ENCODE assay signal across 33 cellular contexts in genomic region chr15:50698101-50698500, GRCh38.
"Had no signal": no experiment of that assay in that cellular context is flagged by ENCODE, and none has a peak within 500 bp of the region (broad histone marks: within the 10 kb centered on the region; RNA-seq: fewer than 3 reads in every experiment).

No MANE protein-coding gene starts in this region.

- H3K4me2 ChIP-seq: KMS-11, PC-9 had no signal

- H2AFZ ChIP-seq: PC-9 had no signal

- H3K27me3 ChIP-seq: adrenal gland had no signal

- DNase-seq: activated CD4-positive, alpha-beta T cell treated with anti-CD3 and anti-CD28 coated beads for 1 hour; activated CD4-positive, alpha-beta T cell treated with anti-CD3 and anti-CD28 coated beads, Interleukin-2, amount 10 ng/mL, durations not matched to agents 24 days and 14 days; activated CD4-positive, alpha-beta T cell treated with anti-CD3 and anti-CD28 coated beads, Interleukin-2, amount 50 U/mL, for 4 hours; activated CD4-positive, CD25-positive, alpha-beta regulatory T cell; activated CD8-positive, alpha-beta T cell treated with anti-CD3 and anti-CD28 coated beads, Interleukin-2, amount 10 ng/mL, durations not matched to agents 7 days and 5 days; activated gamma-delta T cell; activated naive CD4-positive, alpha-beta T cell treated with Interleukin-2 at 50 U/mL for 16 hours; activated naive CD8-positive, alpha-beta T cell treated with anti-CD3 and anti-CD28 coated beads, Interleukin-2, amount 10 ng/mL, durations not matched to agents 7 days and 5 days; activated T-cell treated with anti-CD3 and anti-CD28 coated beads, Interleukin-2, amount 50 U/mL, for 24 hours; adrenal gland; central memory CD4-positive, alpha-beta T cell; NCI-H1092 treated with DMSO at 0.1 percent for 48 hours; NCI-H1417; NCI-H146; NCI-H187; NCI-H2029 treated with DMSO at 0.1 percent for 48 hours; NCI-H2107; NCI-H2171; NCI-H510A; NCI-H526; NCI-H748 treated with DMSO at 0.1 percent for 48 hours; PC-9; SW 1271; T-helper 1 cell; T-helper 2 cell; T-helper 9 cell; WERI-Rb-1 had no signal

- H3K4me3 ChIP-seq: adrenal gland, PC-9 had no signal

- H3K27ac ChIP-seq: adrenal gland, KMS-11, PC-9, RWPE1, WERI-Rb-1 had no signal

- H3K9ac ChIP-seq: KMS-11 had no signal

- H3K36me3 ChIP-seq: adrenal gland, WERI-Rb-1 had no signal

- H3K9me3 ChIP-seq: adrenal gland had no signal

- H3K4me1 ChIP-seq: adrenal gland had no signal

- ATAC-seq: activated CD8-positive, alpha-beta T cell treated with anti-CD3 and anti-CD28 coated beads, Interleukin-2, amount 10 ng/mL, durations not matched to agents 7 days and 5 days; Right ventricle myocardium inferior had no signal

- FAIRE-seq: astrocyte, bronchial epithelial cell, RCC 7860 had no signal
